19 cellular contexts compared by ENCODE assay signal in the genomic region with DNA sequence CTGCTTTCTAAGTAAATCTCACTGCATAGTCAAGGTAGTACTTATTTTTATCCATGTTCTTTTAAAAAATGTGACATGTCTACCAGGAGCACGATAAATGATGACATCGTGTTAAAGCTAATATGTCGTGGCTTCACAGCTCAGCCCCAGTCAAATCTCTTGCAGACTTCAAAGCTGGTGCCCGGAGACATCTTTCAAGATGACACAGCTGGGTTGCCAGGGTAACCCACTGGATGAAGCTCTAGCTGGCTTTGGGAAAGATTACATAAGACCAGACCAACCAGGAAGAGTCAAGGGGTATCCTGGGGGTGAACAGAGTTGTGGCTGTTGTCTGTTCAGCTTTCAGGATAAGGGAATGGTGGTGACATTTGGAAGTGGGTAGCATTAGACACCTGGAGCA.
DNase-seq lines count a peak whose midpoint lies in the region; ATAC-seq, FAIRE-seq and TF ChIP-seq lines count a peak whose summit lies in the region.
"Had no signal": no experiment of that assay in that cellular context is flagged by ENCODE, and none has a peak within 500 bp of the region (broad histone marks: within the 10 kb centered on the region; RNA-seq: fewer than 3 reads in every experiment).

No MANE protein-coding gene starts in this region.

- POLR2A ChIA-PET in HepG2 (lab: Yijun Ruan, JAX): interaction anchor here (2.3 kb wide), 1 partner anchor 68 kb away, joined by 4 read pairs; a partner anchor contains a TSS
- POLR2A ChIA-PET in PC-3 (lab: Charles Lee; ENCODE audit: unreplicated experiment): no interaction called here

- H4K20me1 ChIP-seq in HepG2 (ENCODE audit: insufficient read depth, low read length): no peaks in the 10 kb centered on the region
- no peaks in the 10 kb centered on the region for H4K20me1 ChIP-seq in PC-3 (ENCODE audit: low read length)

- TF ChIP-seq RAD21 in HepG2 (CRISPR knock-in tag; IDR thresholded peaks at IDR 0.05): no peak

- DNase-seq in HepG2 (ENCODE audit: low spot score) (no peak), right lobe of liver (no peak), adrenal gland (peak in 4 of 7 donors; percentile 8 to 67 (median 32)), left kidney (ENCODE audit: low read depth, low spot score) (peak; percentile 37), NCI-H187 treated with DMSO at 0.1 percent for 48 hours (lab: John Stamatoyannopoulos, UW) (no peak), NCI-H345 (lab: John Stamatoyannopoulos, UW) (no peak), PC-3 (no peak)
- DNase-seq: CD4-positive, CD25-positive, alpha-beta regulatory T cell; DMS79; KBM-7; NCI-H1092; NCI-H1436 treated with DMSO at 0.1 percent for 48 hours; NCI-H2029; NCI-H2171; NCI-H524 treated with DMSO at 0.1 percent for 48 hours; Peyer's patch; Right ventricle myocardium superior had no signal

- 96% methylated on average over 4 of the region's 4 CpGs for WGBS in HepG2 (ENCODE audit: low lambda C conversion rate)
- WGBS in right lobe of liver (ENCODE audit: insufficient coverage, low coverage, low lambda C conversion rate, missing lambda C conversion rate): 65% methylated on average over 4 of the region's 4 CpGs
- WGBS in adrenal gland, 4 donors: 27 to 54% (median 41%) methylated on average over 4 of the region's 4 CpGs

- H3K4me1 ChIP-seq in HepG2 (ENCODE audit: insufficient read depth, low read length) (no peaks in the 10 kb centered on the region), right lobe of liver (no peaks in the 10 kb centered on the region), adrenal gland (replicated peaks in 1 of 2) (peaks cover 0 to 10% of the 10 kb centered on the region in 2 donors), PC-3 (ENCODE audit: insufficient read depth, low read length) (no peaks in the 10 kb centered on the region)
- H3K4me1 ChIP-seq: A549, Peyer's patch had no signal

- H3K27ac ChIP-seq in HepG2 (ENCODE audit: extremely low read length, insufficient read depth, low read length) (no peak overlapping the region), right lobe of liver (no peak overlapping the region), adrenal gland (no peak overlapping the region), PC-3 (ENCODE audit: low read length) (no peak overlapping the region)
- H3K27ac ChIP-seq: A549, Peyer's patch had no signal

- H3K4me3 ChIP-seq in HepG2 (replicated peaks in 1 of 3; ENCODE audit: insufficient read depth in 1 of 3, low read depth in 2 of 3, low read length in 3 of 3) (no peak overlapping the region), right lobe of liver (no peak overlapping the region), adrenal gland (no peak overlapping the region), PC-3 (ENCODE audit: low read length) (no peak overlapping the region)
- H3K4me3 ChIP-seq: A549, Peyer's patch had no signal

- H2AFZ ChIP-seq in HepG2 (ENCODE audit: low read length): no peak overlapping the region
- H2AFZ ChIP-seq in PC-3 (ENCODE audit: low read length): no peak overlapping the region

- no peaks in the 10 kb centered on the region for H3F3A ChIP-seq in PC-3 (ENCODE audit: low read length, unreplicated experiment)

- H3K36me3 ChIP-seq in HepG2 (replicated peaks in 1 of 2; ENCODE audit: control insufficient read depth in 1 of 2, insufficient read depth in 2 of 2, low read length in 2 of 2): peaks cover 21 to 52% of the 10 kb centered on the region in 2 experiments
- H3K36me3 ChIP-seq in right lobe of liver: no peaks in the 10 kb centered on the region
- H3K36me3 ChIP-seq in adrenal gland (replicated peaks in 1 of 2): no peaks in the 10 kb centered on the region
- no peaks in the 10 kb centered on the region for H3K36me3 ChIP-seq in PC-3 (ENCODE audit: low read depth, low read length)
- H3K36me3 ChIP-seq: Peyer's patch had no signal

- H3K4me2 ChIP-seq in HepG2 (ENCODE audit: low read depth, low read length) (no peak overlapping the region), PC-3 (ENCODE audit: low read length) (no peak overlapping the region)
- H3K4me2 ChIP-seq: A549 had no signal

- no peak for FAIRE-seq in HepG2 (lab: Jason Lieb, UNC)
- FAIRE-seq: A549, H54 had no signal

- ATAC-seq in HepG2 (no peak), right lobe of liver (no peak), PC-3 (no peak)
- ATAC-seq: A549 had no signal

- H3K27me3 ChIP-seq in HepG2 (ENCODE audit: control insufficient read depth in 1 of 2, insufficient read depth in 2 of 2, low read length in 2 of 2) (no peaks in the 10 kb centered on the region), right lobe of liver (no peaks in the 10 kb centered on the region), adrenal gland (no peaks in the 10 kb centered on the region), PC-3 (ENCODE audit: low read length) (no peaks in the 10 kb centered on the region)
- H3K27me3 ChIP-seq: Peyer's patch had no signal

- CTCF ChIA-PET in HepG2 (lab: Yijun Ruan, JAX; ENCODE audit: low intra/inter-chr PET ratio, low total read pairs): no interaction called here
- CTCF ChIA-PET in PC-3 (lab: Charles Lee): no interaction called here

- no peaks in the 10 kb centered on the region for H3K79me2 ChIP-seq in HepG2 (ENCODE audit: insufficient read depth, low read length)
- no peaks in the 10 kb centered on the region for H3K79me2 ChIP-seq in PC-3 (ENCODE audit: low read length)

- TF ChIP-seq POLR2A in HepG2 (IDR thresholded peaks at IDR 0.05; ENCODE audit: insufficient read depth in 1 of 2, low read depth in 2 of 2, low read length in 2 of 2) (no peak), right lobe of liver (IDR thresholded peaks at IDR 0.05) (no peak), adrenal gland (IDR thresholded peaks at IDR 0.05) (no peak)

- H3K9me3 ChIP-seq in HepG2 (ENCODE audit: low read length) (no peaks in the 10 kb centered on the region), right lobe of liver (no peaks in the 10 kb centered on the region), adrenal gland (replicated peaks in 1 of 3) (no peaks in the 10 kb centered on the region), PC-3 (ENCODE audit: low read length) (no peaks in the 10 kb centered on the region)
- H3K9me3 ChIP-seq: A549, Peyer's patch had no signal

- no peak for TF ChIP-seq EP300 in HepG2 (IDR thresholded peaks at IDR 0.05; ENCODE audit: low read depth in 2 of 2, low read length in 2 of 2)
- no peak for TF ChIP-seq EP300 in HepG2 (CRISPR knock-in tag; IDR thresholded peaks at IDR 0.05; ENCODE audit: borderline replicate concordance)

- no TSS peak for BruUV-seq in HepG2 (replicated peaks; lab: Mats Ljungman, UMichigan)
- no TSS peak for BruUV-seq in PC-3 (replicated peaks; lab: Mats Ljungman, UMichigan)

- intact Hi-C loops in HepG2 (cut with micrococcal nuclease; ENCODE audit: unreplicated experiment): no loop called here
- intact Hi-C loops in right lobe of liver (cut with DNase I): no loop called here
- intact Hi-C loops in adrenal gland (cut with DNase I): no loop called here
- intact Hi-C loops in PC-3 (cut with micrococcal nuclease): no loop called here

- no peak overlapping the region for H3K9ac ChIP-seq in HepG2 (ENCODE audit: insufficient read depth, low read depth, low read length)
- no peak overlapping the region for H3K9ac ChIP-seq in PC-3 (ENCODE audit: low read length)

- in situ Hi-C loops in HepG2 (cut with HindIII; ENCODE audit: extremely low pct_ligation_motif_present, low pct_unique_long_range_greater_than_20kb): no loop called here

- H3K9me2 ChIP-seq in PC-3 (replicated peaks; ENCODE audit: low read length): no peaks in the 10 kb centered on the region

- TF ChIP-seq CTCF in HepG2 (CRISPR knock-in tag; IDR thresholded peaks at IDR 0.05) (no peak), right lobe of liver (IDR thresholded peaks at IDR 0.05) (no peak), adrenal gland (IDR thresholded peaks at IDR 0.05) (no peak), PC-3 (conservative IDR thresholded peaks at IDR 0.05; ENCODE audit: low read depth, low read length) (no peak)

TF ChIP-seq in HepG2, 621 proteins besides CTCF, POLR2A, EP300 and RAD21:
- TF ChIP-seq NPAS2 (CRISPR knock-in tag; IDR thresholded peaks at IDR 0.05; ENCODE audit: borderline replicate concordance): no peak
- TF ChIP-seq ATF7 (IDR thresholded peaks at IDR 0.05): peak; percentile 66
- no peak for TF ChIP-seq ATF7 (CRISPR knock-in tag; IDR thresholded peaks at IDR 0.05)
- TF ChIP-seq ZKSCAN8 (CRISPR knock-in tag; IDR thresholded peaks at IDR 0.05; ENCODE audit: borderline replicate concordance): no peak
- 0 out of 4 replicates have a peak, but pooled peaks of 1 of the 2 experiments have one; percentile 35 for TF ChIP-seq MAFK (conservative IDR thresholded peaks at IDR 0.05 in 1 of 2, IDR thresholded peaks at IDR 0.05 in 1 of 2; ENCODE audit: low read length in 2 of 2)

Comparison
In these comparisons a context has a peak if more than half of its experiments do, and no peak if none do; other contexts are left out.
1. DNase-seq: peak in adrenal gland (4 of 7) and left kidney (single experiment); none in HepG2 (single experiment), right lobe of liver (0 of 3), NCI-H187 treated with DMSO at 0.1 percent for 48 hours (single experiment), NCI-H345 (single experiment) and PC-3 (single experiment).